21 cellular contexts compared by ENCODE assay signal in the genomic region with DNA sequence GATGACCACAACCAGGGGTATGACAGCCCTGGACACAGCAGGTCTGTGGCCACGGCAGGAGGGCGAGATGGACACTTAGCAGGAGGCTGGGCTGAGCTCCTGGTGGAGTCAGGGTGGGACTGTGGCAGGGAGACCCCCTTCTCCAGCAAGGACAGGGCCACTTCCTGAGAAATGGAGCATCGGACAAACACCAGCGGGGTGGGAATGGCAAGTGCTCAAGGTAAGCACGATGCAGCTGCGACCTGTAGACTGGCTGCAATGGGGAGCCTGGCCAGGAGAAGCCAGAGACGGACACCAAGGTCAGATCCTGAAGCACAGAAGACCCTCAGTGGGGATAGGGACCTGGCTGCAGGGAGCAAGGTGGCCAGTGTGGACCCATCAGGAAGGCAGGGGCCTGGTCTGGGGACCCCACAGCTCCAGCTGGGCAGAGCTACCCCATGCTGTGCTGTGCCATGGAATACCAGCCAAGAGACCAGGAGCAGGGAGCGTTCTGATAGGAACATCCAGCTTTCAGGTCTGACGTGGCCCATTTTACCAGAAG. TPM values are rescaled to one million over a fixed set of nuclear protein-coding genes. Genes with fewer than 3 reads are reported as not detected.
A peak's percentile ranks its signal among the peaks of the same experiment; 100 is the strongest.
DNase-seq lines count a peak whose midpoint lies in the region; TF ChIP-seq lines count a peak whose summit lies in the region.
"Had no signal": no experiment of that assay in that cellular context is flagged by ENCODE, and none has a peak within 500 bp of the region (broad histone marks: within the 10 kb centered on the region; RNA-seq: fewer than 3 reads in every experiment).

No MANE protein-coding gene starts in this region.

- H3K4me2 ChIP-seq in neuronal stem cell (ENCODE audit: insufficient read depth, low read length, poor library complexity, severe bottlenecking), result no peak overlapping the region
- H3K4me2 ChIP-seq: A549, KMS-11, SK-N-SH had no signal

- H3K27me3 ChIP-seq in SJCRH30, result no peaks in the 10 kb centered on the region
- no peaks in the 10 kb centered on the region for H3K27me3 ChIP-seq in dorsolateral prefrontal cortex
- no peaks in the 10 kb centered on the region for H3K27me3 ChIP-seq in neuronal stem cell (ENCODE audit: control insufficient read depth in 3 of 3, insufficient read depth in 3 of 3, low read depth in 1 of 3, low read length in 3 of 3)

- no peak for DNase-seq in SJCRH30
- no peak for DNase-seq in dorsolateral prefrontal cortex
- no peak for DNase-seq in neuronal stem cell (ENCODE audit: low spot score)
- no peak for DNase-seq in SK-N-DZ (ENCODE audit: low spot score)
- DNase-seq in T-helper 9 cell, result no peak
- DNase-seq in NCI-H446 (lab: John Stamatoyannopoulos, UW), result no peak
- DNase-seq: AML-193; CD8-positive, alpha-beta T cell; GDM1; GOT3; NCI-H1048; NCI-H2029 treated with DMSO at 0.1 percent for 48 hours; NCI-H526 treated with DMSO at 0.1 percent for 48 hours had no signal

- no peak overlapping the region for H2AK5ac ChIP-seq in neuronal stem cell (ENCODE audit: low read depth, low read length)

- H3K4me3 ChIP-seq in SJCRH30, result no peak overlapping the region
- H3K4me3 ChIP-seq in dorsolateral prefrontal cortex, result no peak overlapping the region
- no peak overlapping the region for H3K4me3 ChIP-seq in neuronal stem cell (ENCODE audit: low read length in 2 of 2)
- H3K4me3 ChIP-seq: A549, HAP-1 had no signal

- H4K91ac ChIP-seq in neuronal stem cell (ENCODE audit: low read depth, low read length, poor library complexity), result no peak overlapping the region

- H2BK12ac ChIP-seq in neuronal stem cell (ENCODE audit: low read length), result no peak overlapping the region

- peak overlapping the region; percentile 98 for H3K27ac ChIP-seq in SJCRH30
- H3K27ac ChIP-seq in dorsolateral prefrontal cortex, result peak overlapping the region; percentile 86 to 100 (median 99)
- no peak overlapping the region for H3K27ac ChIP-seq in neuronal stem cell (replicated peaks; ENCODE audit: low read length)
- peak overlapping the region; percentile 100 for H3K27ac ChIP-seq in temporal lobe (ENCODE audit: low read depth, low read length)
- H3K27ac ChIP-seq: A549, C4-2B, KMS-11 had no signal

- H3K4me1 ChIP-seq in SJCRH30 (peaks cover 85% of the 10 kb centered on the region), neuronal stem cell (ENCODE audit: control insufficient read depth in 2 of 2, insufficient read depth in 1 of 2, low read depth in 1 of 2, low read length in 2 of 2) (peaks cover 4 to 12% of the 10 kb centered on the region in 2 donors)
- H3K4me1 ChIP-seq: A549, HAP-1 had no signal

- peak overlapping the region; percentile 87 for H3K23ac ChIP-seq in neuronal stem cell (ENCODE audit: low read depth, low read length, poor library complexity)

- no peak overlapping the region for H3K4ac ChIP-seq in neuronal stem cell (ENCODE audit: low read length)

- no CpG with 5 or more reads among the region's 9 CpGs for WGBS in neuronal stem cell (ENCODE audit: extremely low coverage in 2 of 2, insufficient read length in 2 of 2, insufficient replicate concordance in 1 of 2), 2 donors

- no peak overlapping the region for H2BK15ac ChIP-seq in neuronal stem cell (ENCODE audit: low read length)

- no peak overlapping the region for H2BK120ac ChIP-seq in neuronal stem cell (ENCODE audit: low read depth, low read length)

- H3K9ac ChIP-seq in neuronal stem cell (ENCODE audit: low read depth, low read length, poor library complexity), result no peak overlapping the region
- H3K9ac ChIP-seq: KMS-11, SK-N-SH had no signal

- TF ChIP-seq CTCF in dorsolateral prefrontal cortex (IDR thresholded peaks at IDR 0.05 in 54 of 56, conservative IDR thresholded peaks at IDR 0.05 in 2 of 56; ENCODE audit: low read depth in 1 of 56, partially characterized antibody in 56 of 56), result no peak

- no peak overlapping the region for H2AFZ ChIP-seq in neuronal stem cell (ENCODE audit: low read length)

- H4K8ac ChIP-seq in neuronal stem cell (ENCODE audit: low read depth, low read length), result no peak overlapping the region

- H3K14ac ChIP-seq in neuronal stem cell (ENCODE audit: low read length), result no peak overlapping the region

- H3K36me3 ChIP-seq in SJCRH30 (no peaks in the 10 kb centered on the region), neuronal stem cell (replicated peaks in 1 of 2; ENCODE audit: control insufficient read depth in 2 of 2, insufficient read depth in 2 of 2, low read length in 2 of 2) (peaks cover 0 to 3% of the 10 kb centered on the region in 2 donors)
- H3K36me3 ChIP-seq: HAP-1 had no signal

- peak overlapping the region; percentile 27 for H3K18ac ChIP-seq in neuronal stem cell (ENCODE audit: low read length)

- intact Hi-C loops in dorsolateral prefrontal cortex (cut with DNase I), result loop anchor here in 1 of 2 donors (2.0 kb wide), 1 partner anchor 42 kb away; a partner anchor contains a TSS

- H2BK5ac ChIP-seq in neuronal stem cell (ENCODE audit: low read length), result peak overlapping the region; percentile 44

- H3K9me3 ChIP-seq in SJCRH30 (replicated peaks) (no peaks in the 10 kb centered on the region), neuronal stem cell (replicated peaks in 1 of 2; ENCODE audit: control insufficient read depth in 2 of 2, insufficient read depth in 1 of 2, low read depth in 1 of 2, low read length in 2 of 2) (no peaks in the 10 kb centered on the region)
- H3K9me3 ChIP-seq: A549, HAP-1, SK-N-SH had no signal

- H3K79me1 ChIP-seq in neuronal stem cell (ENCODE audit: low read depth, low read length), result peaks cover 4% of the 10 kb centered on the region

RNA-seq across cellular contexts. Expression of a gene that starts 29.2 kb away (rescaled TPM):
- not detected in 2 replicates for total RNA-seq in SJCRH30 (2014; rRNA removed; shearing (Covaris generic))
- 10 to 100 TPM in 84 of 120 experiments, 1 to 10 TPM in 36; 3.0 to 22.3 (median 11.9) TPM for total RNA-seq in dorsolateral prefrontal cortex
- 2.0 TPM for polyA plus RNA-seq in neuronal stem cell (2013, experiment 1 of 2)
- 2.2 TPM for polyA plus RNA-seq in neuronal stem cell (2013, experiment 2 of 2)
- 2.7 TPM for total RNA-seq in temporal lobe
- polyA plus RNA-seq in SK-N-DZ (2014; cell fraction: cytosol; rRNA removed), result 0.74 and 1.2 TPM in 2 replicates
- polyA plus RNA-seq in SK-N-DZ (2014; cell fraction: nucleus; rRNA removed), result not detected in 2 replicates
- total RNA-seq: IMR-90, NCI-H460 had no signal
- polyA plus RNA-seq: IMR-90 had no signal

RNA-seq across cellular contexts. Expression of a gene that starts 32.7 kb away (rescaled TPM):
- total RNA-seq in SJCRH30 (2014; rRNA removed; shearing (Covaris generic)), result not detected in 2 replicates
- 10 to 100 TPM in 101 of 120 experiments, 1 to 10 TPM in 19; 7.2 to 20.6 (median 12.3) TPM for total RNA-seq in dorsolateral prefrontal cortex
- 4.5 TPM for polyA plus RNA-seq in neuronal stem cell (2013, experiment 1 of 2)
- 4.5 TPM for polyA plus RNA-seq in neuronal stem cell (2013, experiment 2 of 2)
- total RNA-seq in temporal lobe, result 4.9 TPM
- polyA plus RNA-seq in SK-N-DZ (2014; cell fraction: cytosol; rRNA removed), result 0.83 and 1.2 TPM in 2 replicates
- polyA plus RNA-seq in SK-N-DZ (2014; cell fraction: nucleus; rRNA removed), result 0.58 and 2.4 TPM in 2 replicates

RNA-seq across cellular contexts. Expression of a gene that starts 42.2 kb away (rescaled TPM):
- 11.2 and 11.9 TPM in 2 replicates for total RNA-seq in SJCRH30 (2014; rRNA removed; shearing (Covaris generic))
- total RNA-seq in dorsolateral prefrontal cortex (100 to 1,000 TPM in 10 of 120 experiments, 10 to 100 TPM in 110; 66.2 to 113 (median 85.3) TPM), temporal lobe (124 TPM)
- polyA plus RNA-seq in neuronal stem cell (2013, experiment 1 of 2), result 36.9 TPM
- polyA plus RNA-seq in neuronal stem cell (2013, experiment 2 of 2), result 37.0 TPM
- polyA plus RNA-seq in SK-N-DZ (2014; cell fraction: cytosol; rRNA removed), result 21.4 and 22.8 TPM in 2 replicates
- polyA plus RNA-seq in SK-N-DZ (2014; cell fraction: nucleus; rRNA removed), result 19.9 and 21.1 TPM in 2 replicates
- total RNA-seq: CD8-positive, alpha-beta T cell had no signal
